8 cellular contexts compared by ENCODE assay signal in the genomic region with DNA sequence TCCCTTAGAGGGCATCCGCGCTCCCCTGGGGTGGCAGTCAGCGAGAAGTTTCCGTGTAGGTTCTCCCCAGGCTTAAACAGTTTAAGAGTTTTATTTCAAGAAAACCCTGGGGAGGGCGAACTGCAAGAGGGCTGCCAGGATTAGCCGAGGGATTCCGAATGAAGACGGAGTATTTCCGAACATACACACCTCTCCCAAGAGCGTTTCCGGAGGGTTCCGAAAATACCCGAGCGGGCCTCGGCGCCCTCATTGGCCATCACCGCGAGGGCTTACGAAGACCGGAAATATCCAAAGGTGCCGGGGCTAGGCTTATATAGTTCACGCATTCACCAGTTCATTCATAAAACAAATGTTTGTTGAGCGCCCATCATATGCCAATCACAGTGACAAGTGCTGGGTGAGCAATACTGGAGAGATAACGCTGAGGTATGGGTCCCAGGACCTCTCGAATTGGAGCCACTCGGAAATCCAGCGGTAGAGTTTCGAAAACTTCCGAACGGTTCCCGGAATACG. TPM values are rescaled to one million over a fixed set of nuclear protein-coding genes. Genes with fewer than 3 reads are reported as not detected.
A peak's percentile ranks its signal among the peaks of the same experiment; 100 is the strongest.
DNase-seq lines count a peak whose midpoint lies in the region; ATAC-seq and TF ChIP-seq lines count a peak whose summit lies in the region.

No MANE protein-coding gene starts in this region.

- intact Hi-C loops in head of caudate nucleus (cut with DNase I): no loop called here

- peak; percentile 72 for DNase-seq in GM04503 (ENCODE audit: low read depth)
- peak; percentile 94 for DNase-seq in NCI-H1092 treated with DMSO at 0.1 percent for 48 hours (lab: John Stamatoyannopoulos, UW)
- DNase-seq in head of caudate nucleus: peak; percentile 80 to 96 (median 90)
- peak; percentile 100 for DNase-seq in osteoblast (ENCODE audit: insufficient read length, low spot score, missing footprints)

- no peaks in the 10 kb centered on the region for H3K27me3 ChIP-seq in osteoblast (ENCODE audit: insufficient read depth, low read length)

- peaks cover 36% of the 10 kb centered on the region for H3K36me3 ChIP-seq in osteoblast (ENCODE audit: insufficient read depth, low read length)

- peaks cover 35% of the 10 kb centered on the region for H3K4me1 ChIP-seq in osteoblast (ENCODE audit: insufficient read depth, low read length)

- ATAC-seq in HG02623 (IDR thresholded peaks at IDR 0.05; ENCODE audit: unreplicated experiment) (peak; percentile 37), SK-N-SH treated with all-trans-retinoic acid at 6 μM for 48 hours (peak; percentile 90)

- H3K36me3 Mint-ChIP-seq in activated naive CD8-positive, alpha-beta T cell: peaks cover 13% of the 10 kb centered on the region

- peak overlapping the region; percentile 92 for H2AFZ ChIP-seq in osteoblast (ENCODE audit: low read length)

- peak overlapping the region; percentile 88 for H3K27ac ChIP-seq in osteoblast (ENCODE audit: low read depth, low read length)
- peak overlapping the region; percentile 96 for H3K27ac ChIP-seq in temporal lobe (ENCODE audit: low read depth, low read length)

- TF ChIP-seq CTCF in osteoblast (IDR thresholded peaks at IDR 0.05; ENCODE audit: extremely low read depth, low read depth, low read length): no peak

- peaks cover 46% of the 10 kb centered on the region for H3K79me2 ChIP-seq in osteoblast (ENCODE audit: insufficient read depth, low read length)

- peak overlapping the region; percentile 95 for H3K4me3 ChIP-seq in osteoblast (ENCODE audit: insufficient read depth, low read length)

- no peaks in the 10 kb centered on the region for H3K27me3 Mint-ChIP-seq in activated naive CD8-positive, alpha-beta T cell

- peak overlapping the region; percentile 98 for H3K4me3 Mint-ChIP-seq in activated naive CD8-positive, alpha-beta T cell

- H3K9me3 ChIP-seq in osteoblast (ENCODE audit: low read depth, low read length): no peaks in the 10 kb centered on the region

- peak overlapping the region; percentile 99 for H3K27ac Mint-ChIP-seq in activated naive CD8-positive, alpha-beta T cell

- H3K9me3 Mint-ChIP-seq in activated naive CD8-positive, alpha-beta T cell (ENCODE audit: low read depth): no peaks in the 10 kb centered on the region

- H3K4me1 Mint-ChIP-seq in activated naive CD8-positive, alpha-beta T cell (ENCODE audit: low read depth): peaks cover 47% of the 10 kb centered on the region

- peak overlapping the region; percentile 97 for H3K4me2 ChIP-seq in osteoblast (ENCODE audit: insufficient read depth, low read length)

- H4K20me1 ChIP-seq in osteoblast (ENCODE audit: insufficient read depth, low read length): peaks cover 45% of the 10 kb centered on the region

TF ChIP-seq in SK-N-SH treated with all-trans-retinoic acid at 6 μM for 48 hours, 23 proteins besides CTCF, POLR2A, EP300 and RAD21:
- TF ChIP-seq ZNF70 (CRISPR knock-in tag; IDR thresholded peaks at IDR 0.05) (no peak), ARNTL (CRISPR knock-in tag; IDR thresholded peaks at IDR 0.05; ENCODE audit: borderline replicate concordance, low read depth) (no peak), BACH2 (CRISPR knock-in tag; IDR thresholded peaks at IDR 0.05; ENCODE audit: borderline replicate concordance) (no peak), ISL1 (CRISPR knock-in tag; IDR thresholded peaks at IDR 0.05) (no peak), ZFP3 (CRISPR knock-in tag; IDR thresholded peaks at IDR 0.05) (no peak), ZNF565 (CRISPR knock-in tag; conservative IDR thresholded peaks at IDR 0.05; ENCODE audit: low read depth) (no peak), ESRRG (CRISPR knock-in tag; IDR thresholded peaks at IDR 0.05) (no peak), SNAI2 (CRISPR knock-in tag; IDR thresholded peaks at IDR 0.05) (no peak), OSR1 (CRISPR knock-in tag; IDR thresholded peaks at IDR 0.05) (no peak), ZNF8 (CRISPR knock-in tag; IDR thresholded peaks at IDR 0.05) (no peak), CSDC2 (CRISPR knock-in tag; IDR thresholded peaks at IDR 0.05) (no peak), TOX (CRISPR knock-in tag; IDR thresholded peaks at IDR 0.05; ENCODE audit: borderline replicate concordance) (no peak)
- TF ChIP-seq, protein P1, sequence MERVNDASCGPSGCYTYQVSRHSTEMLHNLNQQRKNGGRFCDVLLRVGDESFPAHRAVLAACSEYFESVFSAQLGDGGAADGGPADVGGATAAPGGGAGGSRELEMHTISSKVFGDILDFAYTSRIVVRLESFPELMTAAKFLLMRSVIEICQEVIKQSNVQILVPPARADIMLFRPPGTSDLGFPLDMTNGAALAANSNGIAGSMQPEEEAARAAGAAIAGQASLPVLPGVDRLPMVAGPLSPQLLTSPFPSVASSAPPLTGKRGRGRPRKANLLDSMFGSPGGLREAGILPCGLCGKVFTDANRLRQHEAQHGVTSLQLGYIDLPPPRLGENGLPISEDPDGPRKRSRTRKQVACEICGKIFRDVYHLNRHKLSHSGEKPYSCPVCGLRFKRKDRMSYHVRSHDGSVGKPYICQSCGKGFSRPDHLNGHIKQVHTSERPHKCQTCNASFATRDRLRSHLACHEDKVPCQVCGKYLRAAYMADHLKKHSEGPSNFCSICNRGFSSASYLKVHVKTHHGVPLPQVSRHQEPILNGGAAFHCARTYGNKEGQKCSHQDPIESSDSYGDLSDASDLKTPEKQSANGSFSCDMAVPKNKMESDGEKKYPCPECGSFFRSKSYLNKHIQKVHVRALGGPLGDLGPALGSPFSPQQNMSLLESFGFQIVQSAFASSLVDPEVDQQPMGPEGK (CRISPR knock-in tag; IDR thresholded peaks at IDR 0.05; ENCODE audit: borderline replicate concordance): no peak
- TF ChIP-seq, protein P2, sequence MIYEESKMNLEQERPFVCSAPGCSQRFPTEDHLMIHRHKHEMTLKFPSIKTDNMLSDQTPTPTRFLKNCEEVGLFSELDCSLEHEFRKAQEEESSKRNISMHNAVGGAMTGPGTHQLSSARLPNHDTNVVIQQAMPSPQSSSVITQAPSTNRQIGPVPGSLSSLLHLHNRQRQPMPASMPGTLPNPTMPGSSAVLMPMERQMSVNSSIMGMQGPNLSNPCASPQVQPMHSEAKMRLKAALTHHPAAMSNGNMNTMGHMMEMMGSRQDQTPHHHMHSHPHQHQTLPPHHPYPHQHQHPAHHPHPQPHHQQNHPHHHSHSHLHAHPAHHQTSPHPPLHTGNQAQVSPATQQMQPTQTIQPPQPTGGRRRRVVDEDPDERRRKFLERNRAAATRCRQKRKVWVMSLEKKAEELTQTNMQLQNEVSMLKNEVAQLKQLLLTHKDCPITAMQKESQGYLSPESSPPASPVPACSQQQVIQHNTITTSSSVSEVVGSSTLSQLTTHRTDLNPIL (CRISPR knock-in tag; IDR thresholded peaks at IDR 0.05; ENCODE audit: low read depth): no peak
- TF ChIP-seq, protein P3, sequence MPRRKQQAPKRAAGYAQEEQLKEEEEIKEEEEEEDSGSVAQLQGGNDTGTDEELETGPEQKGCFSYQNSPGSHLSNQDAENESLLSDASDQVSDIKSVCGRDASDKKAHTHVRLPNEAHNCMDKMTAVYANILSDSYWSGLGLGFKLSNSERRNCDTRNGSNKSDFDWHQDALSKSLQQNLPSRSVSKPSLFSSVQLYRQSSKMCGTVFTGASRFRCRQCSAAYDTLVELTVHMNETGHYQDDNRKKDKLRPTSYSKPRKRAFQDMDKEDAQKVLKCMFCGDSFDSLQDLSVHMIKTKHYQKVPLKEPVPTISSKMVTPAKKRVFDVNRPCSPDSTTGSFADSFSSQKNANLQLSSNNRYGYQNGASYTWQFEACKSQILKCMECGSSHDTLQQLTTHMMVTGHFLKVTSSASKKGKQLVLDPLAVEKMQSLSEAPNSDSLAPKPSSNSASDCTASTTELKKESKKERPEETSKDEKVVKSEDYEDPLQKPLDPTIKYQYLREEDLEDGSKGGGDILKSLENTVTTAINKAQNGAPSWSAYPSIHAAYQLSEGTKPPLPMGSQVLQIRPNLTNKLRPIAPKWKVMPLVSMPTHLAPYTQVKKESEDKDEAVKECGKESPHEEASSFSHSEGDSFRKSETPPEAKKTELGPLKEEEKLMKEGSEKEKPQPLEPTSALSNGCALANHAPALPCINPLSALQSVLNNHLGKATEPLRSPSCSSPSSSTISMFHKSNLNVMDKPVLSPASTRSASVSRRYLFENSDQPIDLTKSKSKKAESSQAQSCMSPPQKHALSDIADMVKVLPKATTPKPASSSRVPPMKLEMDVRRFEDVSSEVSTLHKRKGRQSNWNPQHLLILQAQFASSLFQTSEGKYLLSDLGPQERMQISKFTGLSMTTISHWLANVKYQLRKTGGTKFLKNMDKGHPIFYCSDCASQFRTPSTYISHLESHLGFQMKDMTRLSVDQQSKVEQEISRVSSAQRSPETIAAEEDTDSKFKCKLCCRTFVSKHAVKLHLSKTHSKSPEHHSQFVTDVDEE (CRISPR knock-in tag; IDR thresholded peaks at IDR 0.05): no peak

RNA-seq across cellular contexts. Expression of a gene that starts 0.4 kb away (rescaled TPM):
- total RNA-seq in osteoblast: 223 and 310 TPM in 2 replicates
- 153 TPM for total RNA-seq in temporal lobe

RNA-seq across cellular contexts. Expression of a gene that starts 1.2 kb away (rescaled TPM):
- 0.29 TPM in 1 of 2 replicates, not detected in the other for total RNA-seq in osteoblast
- total RNA-seq in temporal lobe: not detected

RNA-seq across cellular contexts. Expression of a gene that starts 8.7 kb away (rescaled TPM):
- not detected in 2 replicates for total RNA-seq in osteoblast
- 0.49 TPM for total RNA-seq in temporal lobe

RNA-seq across cellular contexts. Expression of a gene that starts 15.0 kb away (rescaled TPM):
- total RNA-seq in osteoblast (0.36 and 1.2 TPM in 2 replicates), temporal lobe (under 0.01 TPM)

RNA-seq across cellular contexts. Expression of a gene that starts 22.2 kb away (rescaled TPM):
- total RNA-seq in osteoblast (not detected in 2 replicates), temporal lobe (not detected)

Comparison
In these comparisons a context has a peak if more than half of its experiments do, and no peak if none do; other contexts are left out.
1. Peak in every context shown above with its lines: DNase-seq, ATAC-seq, H3K4me3 ChIP-seq and H3K27ac ChIP-seq.